ENCODE assay signal across 8 cellular contexts in genomic region chr19:23379672-23380071, GRCh38. TPM values are rescaled to one million over a fixed set of nuclear protein-coding genes. Genes with fewer than 3 reads are reported as not detected.
A peak's percentile ranks its signal among the peaks of the same experiment; 100 is the strongest.
DNase-seq lines count a peak whose midpoint lies in the region; ATAC-seq, FAIRE-seq and TF ChIP-seq lines count a peak whose summit lies in the region.
"Not testable (repeated sequence)": the region's sequence is repeated elsewhere in the genome, so short reads cannot be mapped to it uniquely, and the experiment has no call there.

No MANE protein-coding gene starts in this region.

- BruUV-seq in OCI-LY7 (replicated peaks; lab: Mats Ljungman, UMichigan), result not testable (repeated sequence)

- H3K9me3 Mint-ChIP-seq in activated CD8-positive, alpha-beta T cell treated with anti-CD3 and anti-CD28 coated beads for 36 hours, result peaks cover 47% of the 10 kb centered on the region
- H3K9me3 Mint-ChIP-seq in activated naive CD8-positive, alpha-beta T cell treated with anti-CD3 and anti-CD28 coated beads, Interleukin-2, amount 10 ng/mL, durations not matched to agents 7 days and 5 days, result peaks cover 26% of the 10 kb centered on the region
- not testable (repeated sequence) for H3K9me3 Mint-ChIP-seq in memory B cell
- peaks cover 11% of the 10 kb centered on the region for H3K9me3 Mint-ChIP-seq in stimulated activated effector memory CD8-positive, alpha-beta T cell treated with anti-CD3 and anti-CD28 coated beads, Interleukin-12 subunit alpha, Interleukin-12 subunit beta, amount 100 ng/mL, for 72 hours

- intact Hi-C loops in OCI-LY7 (cut with micrococcal nuclease; ENCODE audit: unreplicated experiment); activated CD8-positive, alpha-beta T cell treated with anti-CD3 and anti-CD28 coated beads for 36 hours (cut with micrococcal nuclease): not testable (repeated sequence)

- not testable (repeated sequence) for H3K4me2 ChIP-seq in A549; OCI-LY7 (ENCODE audit: low read length)

- 14% methylated on average over 4 of the region's 4 CpGs for WGBS in A549 (ENCODE audit: missing lambda C conversion rate)

- not testable (repeated sequence) for TF ChIP-seq POLR2A in A549 (IDR thresholded peaks at IDR 0.05; ENCODE audit: low read length); GM12891 (IDR thresholded peaks at IDR 0.05; ENCODE audit: low read depth, low read length)

- DNase-seq in A549 (ENCODE audit: low read depth in 1 of 2, low spot score in 1 of 2); GM12891 (ENCODE audit: insufficient read length, low spot score); activated CD8-positive, alpha-beta T cell treated with anti-CD3 and anti-CD28 coated beads for 36 hours; activated naive CD8-positive, alpha-beta T cell treated with anti-CD3 and anti-CD28 coated beads, Interleukin-2, amount 10 ng/mL, durations not matched to agents 7 days and 5 days; cardiac muscle cell (ENCODE audit: low read depth in 1 of 2, low spot score in 1 of 2); memory B cell (ENCODE audit: low spot score in 2 of 2); stimulated activated effector memory CD8-positive, alpha-beta T cell treated with anti-CD3 and anti-CD28 coated beads, Interleukin-12 subunit alpha, Interleukin-12 subunit beta, amount 100 ng/mL, for 72 hours (ENCODE audit: low spot score in 2 of 2): not testable (repeated sequence)
- peak; percentile 56 for DNase-seq in OCI-LY7 (ENCODE audit: low spot score)

- not testable (repeated sequence) for H3K4me1 ChIP-seq in A549; OCI-LY7 (ENCODE audit: insufficient read depth, low read length, poor library complexity, severe bottlenecking)
- peaks cover 19% of the 10 kb centered on the region for H3K4me1 ChIP-seq in cardiac muscle cell (ENCODE audit: low read depth)

- peaks cover 15% of the 10 kb centered on the region for H3K4me1 Mint-ChIP-seq in activated CD8-positive, alpha-beta T cell treated with anti-CD3 and anti-CD28 coated beads for 36 hours (ENCODE audit: low read depth)
- H3K4me1 Mint-ChIP-seq in activated naive CD8-positive, alpha-beta T cell treated with anti-CD3 and anti-CD28 coated beads, Interleukin-2, amount 10 ng/mL, durations not matched to agents 7 days and 5 days; memory B cell: not testable (repeated sequence)
- peaks cover 21% of the 10 kb centered on the region for H3K4me1 Mint-ChIP-seq in stimulated activated effector memory CD8-positive, alpha-beta T cell treated with anti-CD3 and anti-CD28 coated beads, Interleukin-12 subunit alpha, Interleukin-12 subunit beta, amount 100 ng/mL, for 72 hours

- peak; percentile 46 for FAIRE-seq in A549 (lab: Jason Lieb, UNC)
- peak; percentile 54 for FAIRE-seq in GM12891 (lab: Jason Lieb, UNC)

- peaks cover 91% of the 10 kb centered on the region for H3K79me2 ChIP-seq in OCI-LY7 (ENCODE audit: insufficient read depth, low read depth, low read length)

- not testable (repeated sequence) for H3K27me3 Mint-ChIP-seq in activated CD8-positive, alpha-beta T cell treated with anti-CD3 and anti-CD28 coated beads for 36 hours; activated naive CD8-positive, alpha-beta T cell treated with anti-CD3 and anti-CD28 coated beads, Interleukin-2, amount 10 ng/mL, durations not matched to agents 7 days and 5 days; memory B cell

- H3K9me3 ChIP-seq in A549 (peaks cover 63% of the 10 kb centered on the region), OCI-LY7 (ENCODE audit: low read length) (peaks cover 61% of the 10 kb centered on the region)
- H3K9me3 ChIP-seq in cardiac muscle cell (ENCODE audit: low read depth), result not testable (repeated sequence)

- CTCF ChIA-PET in A549 (lab: Yijun Ruan, JAX) (interaction anchor here (0.8 kb wide), 1 partner anchor 185 kb away, joined by 3 read pairs; no protein-coding TSS in a partner anchor), OCI-LY7 (lab: Charles Lee; ENCODE audit: unreplicated experiment) (interaction anchor here (0.6 kb wide), 1 partner anchor 421 kb away, joined by 3 read pairs; no protein-coding TSS in a partner anchor)
- CTCF ChIA-PET in activated CD8-positive, alpha-beta T cell treated with anti-CD3 and anti-CD28 coated beads for 36 hours (lab: Charles Lee), result not testable (repeated sequence)

- POLR2A ChIA-PET in A549 (lab: Yijun Ruan, JAX); activated CD8-positive, alpha-beta T cell treated with anti-CD3 and anti-CD28 coated beads for 36 hours (lab: Charles Lee): not testable (repeated sequence)
- POLR2A ChIA-PET in OCI-LY7 (lab: Charles Lee), result interaction anchor here (0.6 to 0.7 kb wide), 2 partner anchors 16 to 374 kb away, joined by 4 to 8 read pairs; partner anchors contain the start of gene ZNF91
- POLR2A ChIA-PET in activated naive CD8-positive, alpha-beta T cell treated with anti-CD3 and anti-CD28 coated beads, Interleukin-2, amount 10 ng/mL, durations not matched to agents 7 days and 5 days (lab: Charles Lee), result interaction anchor here (1.2 kb wide), 1 partner anchor 420 kb away, joined by 11 read pairs; no protein-coding TSS in a partner anchor

- not testable (repeated sequence) for TF ChIP-seq EP300 in A549 (IDR thresholded peaks at IDR 0.05)

- not testable (repeated sequence) for H3K4me3 ChIP-seq in A549; OCI-LY7 (ENCODE audit: low read depth, low read length, poor library complexity, severe bottlenecking); cardiac muscle cell

- ATAC-seq in A549; activated CD8-positive, alpha-beta T cell treated with anti-CD3 and anti-CD28 coated beads for 36 hours; stimulated activated effector memory CD8-positive, alpha-beta T cell treated with anti-CD3 and anti-CD28 coated beads, Interleukin-12 subunit alpha, Interleukin-12 subunit beta, amount 100 ng/mL, for 72 hours: not testable (repeated sequence)
- ATAC-seq in activated naive CD8-positive, alpha-beta T cell treated with anti-CD3 and anti-CD28 coated beads, Interleukin-2, amount 10 ng/mL, durations not matched to agents 7 days and 5 days (ENCODE audit: low read depth), result peak; percentile 42
- ATAC-seq in memory B cell (ENCODE audit: low read depth), result peak; percentile 78

- H3K36me3 Mint-ChIP-seq in activated CD8-positive, alpha-beta T cell treated with anti-CD3 and anti-CD28 coated beads for 36 hours (ENCODE audit: low read depth), result peaks cover 86% of the 10 kb centered on the region
- H3K36me3 Mint-ChIP-seq in activated naive CD8-positive, alpha-beta T cell treated with anti-CD3 and anti-CD28 coated beads, Interleukin-2, amount 10 ng/mL, durations not matched to agents 7 days and 5 days, result peaks cover 82% of the 10 kb centered on the region
- H3K36me3 Mint-ChIP-seq in memory B cell, result peaks cover 62% of the 10 kb centered on the region
- peaks cover 72% of the 10 kb centered on the region for H3K36me3 Mint-ChIP-seq in stimulated activated effector memory CD8-positive, alpha-beta T cell treated with anti-CD3 and anti-CD28 coated beads, Interleukin-12 subunit alpha, Interleukin-12 subunit beta, amount 100 ng/mL, for 72 hours

- peak overlapping the region; percentile 39 for H3K4me3 Mint-ChIP-seq in activated CD8-positive, alpha-beta T cell treated with anti-CD3 and anti-CD28 coated beads for 36 hours
- peak overlapping the region; percentile 49 for H3K4me3 Mint-ChIP-seq in activated naive CD8-positive, alpha-beta T cell treated with anti-CD3 and anti-CD28 coated beads, Interleukin-2, amount 10 ng/mL, durations not matched to agents 7 days and 5 days
- H3K4me3 Mint-ChIP-seq in memory B cell, result not testable (repeated sequence)
- peak overlapping the region; percentile 25 for H3K4me3 Mint-ChIP-seq in stimulated activated effector memory CD8-positive, alpha-beta T cell treated with anti-CD3 and anti-CD28 coated beads, Interleukin-12 subunit alpha, Interleukin-12 subunit beta, amount 100 ng/mL, for 72 hours

- H3K27ac Mint-ChIP-seq in activated CD8-positive, alpha-beta T cell treated with anti-CD3 and anti-CD28 coated beads for 36 hours, result peak overlapping the region; percentile 46
- peak overlapping the region; percentile 76 for H3K27ac Mint-ChIP-seq in activated naive CD8-positive, alpha-beta T cell treated with anti-CD3 and anti-CD28 coated beads, Interleukin-2, amount 10 ng/mL, durations not matched to agents 7 days and 5 days
- H3K27ac Mint-ChIP-seq in memory B cell, result not testable (repeated sequence)
- H3K27ac Mint-ChIP-seq in stimulated activated effector memory CD8-positive, alpha-beta T cell treated with anti-CD3 and anti-CD28 coated beads, Interleukin-12 subunit alpha, Interleukin-12 subunit beta, amount 100 ng/mL, for 72 hours, result peak overlapping the region; percentile 34

- not testable (repeated sequence) for H3K9me2 ChIP-seq in OCI-LY7 (ENCODE audit: insufficient read depth, low read length)

- not testable (repeated sequence) for H3K27me3 ChIP-seq in cardiac muscle cell

- not testable (repeated sequence) for TF ChIP-seq RAD21 in A549 (conservative IDR thresholded peaks at IDR 0.05 in 1 of 2, IDR thresholded peaks at IDR 0.05 in 1 of 2)

- peaks cover 98% of the 10 kb centered on the region for H3K36me3 ChIP-seq in OCI-LY7 (ENCODE audit: insufficient read depth, low read length)
- H3K36me3 ChIP-seq in cardiac muscle cell, result not testable (repeated sequence)

- H3K27ac ChIP-seq in A549; OCI-LY7 (ENCODE audit: low read depth, low read length, poor library complexity, severe bottlenecking): not testable (repeated sequence)
- peak overlapping the region; percentile 64 for H3K27ac ChIP-seq in cardiac muscle cell

- not testable (repeated sequence) for TF ChIP-seq CTCF in A549 (IDR thresholded peaks at IDR 0.05); OCI-LY7 (conservative IDR thresholded peaks at IDR 0.05; ENCODE audit: low read length); activated CD8-positive, alpha-beta T cell treated with anti-CD3 and anti-CD28 coated beads for 36 hours (IDR thresholded peaks at IDR 0.05); cardiac muscle cell (IDR thresholded peaks at IDR 0.05; ENCODE audit: low read depth, low read length)

- not testable (repeated sequence) for H4K20me1 ChIP-seq in OCI-LY7 (ENCODE audit: insufficient read depth, low read length)

- H2AFZ ChIP-seq in OCI-LY7 (ENCODE audit: low read length), result not testable (repeated sequence)

RNA-seq across cellular contexts. Expression of gene ZNF91, which starts 15.6 kb away (rescaled TPM):
- polyA plus RNA-seq in A549 (2011; rRNA removed) (0.76 and 0.89 TPM in 2 replicates), A549 (2017; fragmentation: RNase III; extraction: RNeasy Plus Mini Kit Qiagen cat#74134 plus additional on column Dnase treatment) (0.17 to 0.50 TPM (median 0.24 TPM) in 3 replicates), cardiac muscle cell (30.1 and 49.5 TPM in 2 replicates)
- 0.18 and 0.25 TPM in 2 replicates for polyA plus RNA-seq in A549 (2012; cell fraction: cytosol; rRNA removed)
- polyA plus RNA-seq in A549 (2012; cell fraction: nucleus; rRNA removed), result 0.29 and 0.34 TPM in 2 replicates
- polyA minus RNA-seq in A549 (2011; rRNA and poly(A)+ RNA removed), result 0.83 and 1.4 TPM in 2 replicates
- polyA plus RNA-seq in GM12891 (2012; ENCODE audit: low read depth, missing spikeins), result 5.4 TPM
- total RNA-seq in OCI-LY7 (2014; rRNA removed; shearing (Covaris generic)), result 39.2 and 39.3 TPM in 2 replicates
- total RNA-seq in OCI-LY7 (2022) (64.3 and 70.3 TPM in 2 replicates), cardiac muscle cell (52.6 and 78.7 TPM in 2 replicates)
- 10 to 100 TPM; 35.8 to 38.2 TPM for total RNA-seq in activated CD8-positive, alpha-beta T cell treated with anti-CD3 and anti-CD28 coated beads for 36 hours
- total RNA-seq in activated naive CD8-positive, alpha-beta T cell treated with anti-CD3 and anti-CD28 coated beads, Interleukin-2, amount 10 ng/mL, durations not matched to agents 7 days and 5 days, result 10 to 100 TPM; 56.8 to 56.9 TPM
